ENCODE assay signal across 1 cellular context in the genomic region with DNA sequence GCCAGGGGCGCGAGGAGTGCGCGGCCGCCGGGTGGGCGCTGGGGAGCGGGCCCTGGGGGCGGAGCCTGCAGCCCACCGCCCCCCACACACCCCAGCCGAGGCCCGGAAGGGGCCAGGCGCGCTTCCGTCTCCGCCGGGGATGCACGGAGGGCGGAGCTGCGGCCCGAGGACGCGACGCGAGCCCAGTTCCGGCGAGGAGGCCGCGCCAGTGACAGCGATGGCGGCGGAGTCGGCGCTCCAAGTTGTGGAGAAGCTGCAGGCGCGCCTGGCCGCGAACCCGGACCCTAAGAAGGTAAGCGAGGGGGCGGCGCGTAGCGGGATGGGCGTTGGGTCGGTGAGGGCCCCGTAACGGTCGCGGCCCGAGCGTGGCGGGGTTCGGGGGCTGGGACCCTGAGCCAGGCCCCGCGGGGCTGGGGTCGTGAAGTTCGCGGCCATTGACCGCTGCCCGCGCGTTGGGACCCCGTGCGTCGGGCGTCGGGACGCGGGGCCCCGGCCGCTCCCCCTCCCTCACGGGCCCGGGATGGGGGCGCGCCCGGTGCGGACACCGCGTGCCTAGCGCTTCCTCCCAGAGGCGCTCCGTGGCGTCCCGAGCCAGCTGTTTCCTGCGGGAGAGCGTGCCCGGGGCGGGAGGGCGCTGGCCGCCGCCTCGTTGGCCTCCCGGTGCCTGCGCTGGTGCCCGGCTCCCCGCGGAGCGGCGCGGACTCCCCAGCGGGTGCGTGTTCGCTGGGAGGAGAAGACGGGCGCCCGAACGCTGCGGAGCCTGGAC.
A peak's percentile ranks its signal among the peaks of the same experiment; 100 is the strongest.
TF ChIP-seq lines count a peak whose summit lies in the region.

A gene with protein sequence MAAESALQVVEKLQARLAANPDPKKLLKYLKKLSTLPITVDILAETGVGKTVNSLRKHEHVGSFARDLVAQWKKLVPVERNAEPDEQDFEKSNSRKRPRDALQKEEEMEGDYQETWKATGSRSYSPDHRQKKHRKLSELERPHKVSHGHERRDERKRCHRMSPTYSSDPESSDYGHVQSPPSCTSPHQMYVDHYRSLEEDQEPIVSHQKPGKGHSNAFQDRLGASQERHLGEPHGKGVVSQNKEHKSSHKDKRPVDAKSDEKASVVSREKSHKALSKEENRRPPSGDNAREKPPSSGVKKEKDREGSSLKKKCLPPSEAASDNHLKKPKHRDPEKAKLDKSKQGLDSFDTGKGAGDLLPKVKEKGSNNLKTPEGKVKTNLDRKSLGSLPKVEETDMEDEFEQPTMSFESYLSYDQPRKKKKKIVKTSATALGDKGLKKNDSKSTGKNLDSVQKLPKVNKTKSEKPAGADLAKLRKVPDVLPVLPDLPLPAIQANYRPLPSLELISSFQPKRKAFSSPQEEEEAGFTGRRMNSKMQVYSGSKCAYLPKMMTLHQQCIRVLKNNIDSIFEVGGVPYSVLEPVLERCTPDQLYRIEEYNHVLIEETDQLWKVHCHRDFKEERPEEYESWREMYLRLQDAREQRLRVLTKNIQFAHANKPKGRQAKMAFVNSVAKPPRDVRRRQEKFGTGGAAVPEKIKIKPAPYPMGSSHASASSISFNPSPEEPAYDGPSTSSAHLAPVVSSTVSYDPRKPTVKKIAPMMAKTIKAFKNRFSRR (plus strand): TSS at position 185 of the 766 bp plus-strand sequence. CDS start 33 bp downstream, at position 218.

TF ChIP-seq in A549, 52 proteins besides CTCF, POLR2A, EP300 and RAD21 (continued from another document):
- TF ChIP-seq, protein P1, sequence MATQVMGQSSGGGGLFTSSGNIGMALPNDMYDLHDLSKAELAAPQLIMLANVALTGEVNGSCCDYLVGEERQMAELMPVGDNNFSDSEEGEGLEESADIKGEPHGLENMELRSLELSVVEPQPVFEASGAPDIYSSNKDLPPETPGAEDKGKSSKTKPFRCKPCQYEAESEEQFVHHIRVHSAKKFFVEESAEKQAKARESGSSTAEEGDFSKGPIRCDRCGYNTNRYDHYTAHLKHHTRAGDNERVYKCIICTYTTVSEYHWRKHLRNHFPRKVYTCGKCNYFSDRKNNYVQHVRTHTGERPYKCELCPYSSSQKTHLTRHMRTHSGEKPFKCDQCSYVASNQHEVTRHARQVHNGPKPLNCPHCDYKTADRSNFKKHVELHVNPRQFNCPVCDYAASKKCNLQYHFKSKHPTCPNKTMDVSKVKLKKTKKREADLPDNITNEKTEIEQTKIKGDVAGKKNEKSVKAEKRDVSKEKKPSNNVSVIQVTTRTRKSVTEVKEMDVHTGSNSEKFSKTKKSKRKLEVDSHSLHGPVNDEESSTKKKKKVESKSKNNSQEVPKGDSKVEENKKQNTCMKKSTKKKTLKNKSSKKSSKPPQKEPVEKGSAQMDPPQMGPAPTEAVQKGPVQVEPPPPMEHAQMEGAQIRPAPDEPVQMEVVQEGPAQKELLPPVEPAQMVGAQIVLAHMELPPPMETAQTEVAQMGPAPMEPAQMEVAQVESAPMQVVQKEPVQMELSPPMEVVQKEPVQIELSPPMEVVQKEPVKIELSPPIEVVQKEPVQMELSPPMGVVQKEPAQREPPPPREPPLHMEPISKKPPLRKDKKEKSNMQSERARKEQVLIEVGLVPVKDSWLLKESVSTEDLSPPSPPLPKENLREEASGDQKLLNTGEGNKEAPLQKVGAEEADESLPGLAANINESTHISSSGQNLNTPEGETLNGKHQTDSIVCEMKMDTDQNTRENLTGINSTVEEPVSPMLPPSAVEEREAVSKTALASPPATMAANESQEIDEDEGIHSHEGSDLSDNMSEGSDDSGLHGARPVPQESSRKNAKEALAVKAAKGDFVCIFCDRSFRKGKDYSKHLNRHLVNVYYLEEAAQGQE (IDR thresholded peaks at IDR 0.05), result no peak
- TF ChIP-seq, protein P2, sequence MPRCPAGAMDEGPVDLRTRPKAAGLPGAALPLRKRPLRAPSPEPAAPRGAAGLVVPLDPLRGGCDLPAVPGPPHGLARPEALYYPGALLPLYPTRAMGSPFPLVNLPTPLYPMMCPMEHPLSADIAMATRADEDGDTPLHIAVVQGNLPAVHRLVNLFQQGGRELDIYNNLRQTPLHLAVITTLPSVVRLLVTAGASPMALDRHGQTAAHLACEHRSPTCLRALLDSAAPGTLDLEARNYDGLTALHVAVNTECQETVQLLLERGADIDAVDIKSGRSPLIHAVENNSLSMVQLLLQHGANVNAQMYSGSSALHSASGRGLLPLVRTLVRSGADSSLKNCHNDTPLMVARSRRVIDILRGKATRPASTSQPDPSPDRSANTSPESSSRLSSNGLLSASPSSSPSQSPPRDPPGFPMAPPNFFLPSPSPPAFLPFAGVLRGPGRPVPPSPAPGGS (IDR thresholded peaks at IDR 0.05), result 0 out of 3 replicates have a peak, but pooled peaks have one; percentile 44
